18 cellular contexts compared by ENCODE assay signal in genomic region chr22:25953919-25954318, GRCh38.
A peak's percentile ranks its signal among the peaks of the same experiment; 100 is the strongest.
DNase-seq lines count a peak whose midpoint lies in the region; TF ChIP-seq lines count a peak whose summit lies in the region.
"Had no signal": no experiment of that assay in that cellular context is flagged by ENCODE, and none has a peak within 500 bp of the region (broad histone marks: within the 10 kb centered on the region; RNA-seq: fewer than 3 reads in every experiment).

No MANE protein-coding gene starts in this region.

- H3K9me3 ChIP-seq in Caco-2 (no peaks in the 10 kb centered on the region), tibial artery (no peaks in the 10 kb centered on the region)

- no peak overlapping the region for H3K4me3 ChIP-seq in Caco-2 (ENCODE audit: low read depth, low read length)
- no peak overlapping the region for H3K4me3 ChIP-seq in tibial artery
- H3K4me3 ChIP-seq: GM23338 had no signal

- POLR2A ChIA-PET in Caco-2 (lab: Charles Lee), result no interaction called here

- intact Hi-C loops in Caco-2 (cut with micrococcal nuclease; ENCODE audit: unreplicated experiment), result no loop called here
- intact Hi-C loops in tibial artery (cut with DNase I; ENCODE audit: low total_unique reads), result no loop called here

- no peaks in the 10 kb centered on the region for H3K9me3 Mint-ChIP-seq in progenitor cell of endocrine pancreas (ENCODE audit: low read depth)
- H3K9me3 Mint-ChIP-seq in Caco-2 (ENCODE audit: unreplicated experiment), result no peaks in the 10 kb centered on the region
- H3K9me3 Mint-ChIP-seq: GM23338; T-helper 1 cell treated with Interleukin-12 subunit alpha and Interleukin-12 subunit beta and Interleukin-4 antibody, amounts not matched to agents 30 μg/mL and 1 μg/mL, for 36 hours had no signal

- CTCF ChIA-PET in Caco-2 (lab: Charles Lee), result no interaction called here

- H3K4me1 ChIP-seq in Caco-2 (no peaks in the 10 kb centered on the region), tibial artery (no peaks in the 10 kb centered on the region)

- no peaks in the 10 kb centered on the region; the same call in 1 of the 2 replicates for H3K27me3 ChIP-seq in Caco-2 (replicated peaks; ENCODE audit: control insufficient read depth, insufficient read depth, low read length)
- no peaks in the 10 kb centered on the region for H3K27me3 ChIP-seq in tibial artery

- DNase-seq in Ammon's horn (ENCODE audit: low spot score) (peak; percentile 24), COLO668 (lab: John Stamatoyannopoulos, UW; ENCODE audit: unreplicated experiment) (peak; percentile 68), NCI-H748 (lab: John Stamatoyannopoulos, UW; ENCODE audit: unreplicated experiment) (peak; percentile 78), progenitor cell of endocrine pancreas (ENCODE audit: low spot score, unreplicated experiment) (peak; percentile 19), NCI-H2196 (lab: John Stamatoyannopoulos, UW; ENCODE audit: unreplicated experiment) (no peak), Caco-2 (no peak), tibial artery (no peak)
- DNase-seq: CD4-positive, alpha-beta memory T cell; HCEC 1CT; KG1; NCI-H1105; NCI-H1694; NCI-H2081; NCI-H510A; PC-3; Right ventricle myocardium superior had no signal

- no peaks in the 10 kb centered on the region for H3K36me3 Mint-ChIP-seq in progenitor cell of endocrine pancreas (ENCODE audit: insufficient read depth)
- no peaks in the 10 kb centered on the region for H3K36me3 Mint-ChIP-seq in Caco-2 (ENCODE audit: insufficient read depth, unreplicated experiment)
- H3K36me3 Mint-ChIP-seq: CD4-positive, alpha-beta memory T cell had no signal

- H3K36me3 ChIP-seq in Caco-2 (ENCODE audit: control insufficient read depth, insufficient read depth, low read length) (no peaks in the 10 kb centered on the region), tibial artery (no peaks in the 10 kb centered on the region)

- no TSS peak for BruUV-seq in Caco-2 (replicated peaks; lab: Mats Ljungman, UMichigan)

- H3K27ac Mint-ChIP-seq in progenitor cell of endocrine pancreas (peak overlapping the region; percentile 89), Caco-2 (ENCODE audit: unreplicated experiment) (no peak overlapping the region)
- H3K27ac Mint-ChIP-seq: CD4-positive, alpha-beta memory T cell; GM23338; T-helper 1 cell treated with Interleukin-12 subunit alpha and Interleukin-12 subunit beta and Interleukin-4 antibody, amounts not matched to agents 30 μg/mL and 1 μg/mL, for 36 hours had no signal

- peaks cover 46% of the 10 kb centered on the region for H3K4me1 Mint-ChIP-seq in progenitor cell of endocrine pancreas (ENCODE audit: low read depth)
- no peaks in the 10 kb centered on the region for H3K4me1 Mint-ChIP-seq in Caco-2 (ENCODE audit: low read depth, unreplicated experiment)
- H3K4me1 Mint-ChIP-seq: CD4-positive, alpha-beta memory T cell; GM23338 had no signal

- no peak for TF ChIP-seq CTCF in progenitor cell of endocrine pancreas (IDR thresholded peaks at IDR 0.05; ENCODE audit: unreplicated experiment)
- TF ChIP-seq CTCF in Caco-2 (IDR thresholded peaks at IDR 0.05; ENCODE audit: insufficient read depth in 1 of 2, low read depth in 1 of 2, low read length in 1 of 2, severe bottlenecking in 1 of 2, unreplicated experiment in 1 of 2), result no peak
- TF ChIP-seq CTCF in tibial artery (IDR thresholded peaks at IDR 0.05), result no peak

- peak overlapping the region; percentile 27 for H3K4me3 Mint-ChIP-seq in progenitor cell of endocrine pancreas (ENCODE audit: low read depth)
- no peak overlapping the region for H3K4me3 Mint-ChIP-seq in Caco-2 (ENCODE audit: unreplicated experiment)
- H3K4me3 Mint-ChIP-seq: CD4-positive, alpha-beta memory T cell; GM23338; T-helper 1 cell treated with Interleukin-12 subunit alpha and Interleukin-12 subunit beta and Interleukin-4 antibody, amounts not matched to agents 30 μg/mL and 1 μg/mL, for 36 hours had no signal

- H3K27me3 Mint-ChIP-seq in progenitor cell of endocrine pancreas (peaks cover 3% of the 10 kb centered on the region), Caco-2 (ENCODE audit: insufficient read depth, unreplicated experiment) (peaks cover 15% of the 10 kb centered on the region)

- no peak overlapping the region for H3K27ac ChIP-seq in tibial artery

Comparison
In these comparisons a context has a peak if more than half of its experiments do, and no peak if none do; other contexts are left out.
1. DNase-seq: peak in Ammon's horn (single experiment), COLO668 (single experiment), NCI-H748 (single experiment) and progenitor cell of endocrine pancreas (single experiment); none in NCI-H2196 (single experiment), Caco-2 (0 of 2) and tibial artery (0 of 2).